ENCODE assay signal across 27 cellular contexts in the genomic region with DNA sequence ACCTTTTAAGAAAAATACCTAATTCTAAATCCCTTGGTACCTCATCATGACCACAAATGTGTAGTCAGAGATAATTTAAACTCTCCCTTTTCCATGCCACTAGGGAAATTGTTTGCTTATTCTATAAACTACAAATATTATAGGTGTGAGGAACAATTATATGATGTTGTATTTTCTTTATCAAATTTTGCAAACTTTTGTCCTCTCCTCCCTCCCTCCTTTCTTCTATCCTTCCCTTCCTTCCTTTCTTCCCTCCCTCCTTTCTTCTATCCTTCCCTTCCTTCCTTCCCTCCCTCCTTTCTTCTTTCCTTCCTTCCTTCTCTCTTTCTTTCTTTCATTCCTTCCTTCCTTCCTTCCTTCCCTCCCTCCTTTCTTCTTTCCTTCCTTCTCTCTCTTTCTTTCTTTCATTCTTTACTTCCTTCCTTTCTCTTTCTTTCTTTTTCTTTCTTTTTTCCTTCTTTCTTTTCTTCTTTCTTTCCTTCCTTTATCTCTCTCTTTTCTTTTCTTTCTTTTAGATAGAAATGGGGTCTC. TPM values are rescaled to one million over a fixed set of nuclear protein-coding genes. Genes with fewer than 3 reads are reported as not detected.
A peak's percentile ranks its signal among the peaks of the same experiment; 100 is the strongest.
DNase-seq lines count a peak whose midpoint lies in the region; ATAC-seq and TF ChIP-seq lines count a peak whose summit lies in the region.
"Had no signal": no experiment of that assay in that cellular context is flagged by ENCODE, and none has a peak within 500 bp of the region (broad histone marks: within the 10 kb centered on the region; RNA-seq: fewer than 3 reads in every experiment).

No MANE protein-coding gene starts in this region.

- no peaks in the 10 kb centered on the region for H3K27me3 ChIP-seq in endodermal cell (ENCODE audit: control insufficient read depth, insufficient read depth, low read length, poor library complexity, severe bottlenecking)
- H3K27me3 ChIP-seq: BE2C, BLaER1 had no signal

- no peaks in the 10 kb centered on the region for H3K36me3 Mint-ChIP-seq in activated T-helper 1 cell treated with anti-CD3 and anti-CD28 coated beads, Interleukin-12 subunit alpha, Interleukin-12 subunit beta, Interleukin-2, Interleukin-4 antibody, amounts not matched to agents 30 ng/mL and 10 ng/mL and 1 ng/mL, durations not matched to agents 14 hours and 24 hours and 36 hours (ENCODE audit: low read depth)
- peaks cover 13% of the 10 kb centered on the region for H3K36me3 Mint-ChIP-seq in dendritic cell treated with granulocyte-macrophage colony-stimulating factor and Interleukin-4, amounts not matched to agents 40 ng/mL and 50 ng/mL, for 4 days (ENCODE audit: low read depth)
- no peaks in the 10 kb centered on the region for H3K36me3 Mint-ChIP-seq in endodermal cell (ENCODE audit: low read depth)
- H3K36me3 Mint-ChIP-seq: CD14-positive monocyte; CD4-positive, alpha-beta memory T cell; CD4-positive, CD25-positive, alpha-beta regulatory T cell; CD8-positive, alpha-beta memory T cell had no signal

- no peaks in the 10 kb centered on the region for H3K9me3 Mint-ChIP-seq in activated T-helper 1 cell treated with anti-CD3 and anti-CD28 coated beads, Interleukin-12 subunit alpha, Interleukin-12 subunit beta, Interleukin-2, Interleukin-4 antibody, amounts not matched to agents 30 ng/mL and 10 ng/mL and 1 ng/mL, durations not matched to agents 14 hours and 24 hours and 36 hours
- peaks cover 15% of the 10 kb centered on the region for H3K9me3 Mint-ChIP-seq in dendritic cell treated with granulocyte-macrophage colony-stimulating factor and Interleukin-4, amounts not matched to agents 40 ng/mL and 50 ng/mL, for 4 days
- H3K9me3 Mint-ChIP-seq in endodermal cell = no peaks in the 10 kb centered on the region
- H3K9me3 Mint-ChIP-seq: CD4-positive, alpha-beta memory T cell had no signal

- no peaks in the 10 kb centered on the region for H3K36me3 ChIP-seq in endodermal cell (ENCODE audit: control insufficient read depth, insufficient read depth, low read length)
- H3K36me3 ChIP-seq: BE2C, BLaER1 had no signal

- no peak overlapping the region for H3K4me3 Mint-ChIP-seq in activated T-helper 1 cell treated with anti-CD3 and anti-CD28 coated beads, Interleukin-12 subunit alpha, Interleukin-12 subunit beta, Interleukin-2, Interleukin-4 antibody, amounts not matched to agents 30 ng/mL and 10 ng/mL and 1 ng/mL, durations not matched to agents 14 hours and 24 hours and 36 hours
- no peak overlapping the region for H3K4me3 Mint-ChIP-seq in dendritic cell treated with granulocyte-macrophage colony-stimulating factor and Interleukin-4, amounts not matched to agents 40 ng/mL and 50 ng/mL, for 4 days
- H3K4me3 Mint-ChIP-seq in endodermal cell = no peak overlapping the region
- H3K4me3 Mint-ChIP-seq: CD14-positive monocyte; CD4-positive, alpha-beta memory T cell; CD8-positive, alpha-beta memory T cell had no signal

- no peaks in the 10 kb centered on the region for H3K4me1 ChIP-seq in endodermal cell (ENCODE audit: control insufficient read depth, insufficient read depth, low read length)
- H3K4me1 ChIP-seq: BLaER1 had no signal

- no peak for TF ChIP-seq CTCF in endodermal cell (conservative IDR thresholded peaks at IDR 0.05)

- H3K27me3 Mint-ChIP-seq in activated T-helper 1 cell treated with anti-CD3 and anti-CD28 coated beads, Interleukin-12 subunit alpha, Interleukin-12 subunit beta, Interleukin-2, Interleukin-4 antibody, amounts not matched to agents 30 ng/mL and 10 ng/mL and 1 ng/mL, durations not matched to agents 14 hours and 24 hours and 36 hours (ENCODE audit: insufficient read depth) = peaks cover 3% of the 10 kb centered on the region
- H3K27me3 Mint-ChIP-seq in dendritic cell treated with granulocyte-macrophage colony-stimulating factor and Interleukin-4, amounts not matched to agents 40 ng/mL and 50 ng/mL, for 4 days = peaks cover 1% of the 10 kb centered on the region
- H3K27me3 Mint-ChIP-seq in endodermal cell (ENCODE audit: insufficient read depth) = peaks cover 2% of the 10 kb centered on the region

- H3K9ac ChIP-seq in endodermal cell (ENCODE audit: extremely low read depth, low read length, poor library complexity, severe bottlenecking) = no peak overlapping the region
- H3K9ac ChIP-seq: BLaER1 had no signal

- H3K27ac Mint-ChIP-seq in activated T-helper 1 cell treated with anti-CD3 and anti-CD28 coated beads, Interleukin-12 subunit alpha, Interleukin-12 subunit beta, Interleukin-2, Interleukin-4 antibody, amounts not matched to agents 30 ng/mL and 10 ng/mL and 1 ng/mL, durations not matched to agents 14 hours and 24 hours and 36 hours = peak overlapping the region; percentile 5
- H3K27ac Mint-ChIP-seq in dendritic cell treated with granulocyte-macrophage colony-stimulating factor and Interleukin-4, amounts not matched to agents 40 ng/mL and 50 ng/mL, for 4 days = peak overlapping the region; percentile 54
- H3K27ac Mint-ChIP-seq in endodermal cell = no peak overlapping the region
- H3K27ac Mint-ChIP-seq: CD4-positive, alpha-beta memory T cell; CD4-positive, CD25-positive, alpha-beta regulatory T cell; CD8-positive, alpha-beta memory T cell had no signal

- no peaks in the 10 kb centered on the region for H3K4me1 Mint-ChIP-seq in activated T-helper 1 cell treated with anti-CD3 and anti-CD28 coated beads, Interleukin-12 subunit alpha, Interleukin-12 subunit beta, Interleukin-2, Interleukin-4 antibody, amounts not matched to agents 30 ng/mL and 10 ng/mL and 1 ng/mL, durations not matched to agents 14 hours and 24 hours and 36 hours (ENCODE audit: low read depth)
- H3K4me1 Mint-ChIP-seq in dendritic cell treated with granulocyte-macrophage colony-stimulating factor and Interleukin-4, amounts not matched to agents 40 ng/mL and 50 ng/mL, for 4 days (ENCODE audit: low read depth) = peaks cover 20% of the 10 kb centered on the region
- H3K4me1 Mint-ChIP-seq in endodermal cell = no peaks in the 10 kb centered on the region
- H3K4me1 Mint-ChIP-seq: CD4-positive, alpha-beta memory T cell; CD4-positive, CD25-positive, alpha-beta regulatory T cell; CD8-positive, alpha-beta memory T cell had no signal

- no peak for DNase-seq in activated T-helper 1 cell treated with anti-CD3 and anti-CD28 coated beads, Interleukin-12 subunit alpha, Interleukin-12 subunit beta, Interleukin-2, Interleukin-4 antibody, amounts not matched to agents 30 ng/mL and 10 ng/mL and 1 ng/mL, durations not matched to agents 14 hours and 24 hours and 36 hours (ENCODE audit: low spot score)
- DNase-seq in endodermal cell (no peak), retina (no peak)
- DNase-seq: 8988T; ACHN; BE2C; C1 segment of cervical spinal cord; CD4-positive, alpha-beta memory T cell; CD4-positive, CD25-positive, alpha-beta regulatory T cell; CD8-positive, alpha-beta memory T cell; COR-L47; DMS 273 treated with DMSO at 0.1 percent for 48 hours; DMS153; DMS53; DMS79; DND-41; EL; GDM1 had no signal

- intact Hi-C loops in activated T-helper 1 cell treated with anti-CD3 and anti-CD28 coated beads, Interleukin-12 subunit alpha, Interleukin-12 subunit beta, Interleukin-2, Interleukin-4 antibody, amounts not matched to agents 30 ng/mL and 10 ng/mL and 1 ng/mL, durations not matched to agents 14 hours and 24 hours and 36 hours (cut with micrococcal nuclease) = no loop called here
- intact Hi-C loops in dendritic cell treated with granulocyte-macrophage colony-stimulating factor and Interleukin-4, amounts not matched to agents 40 ng/mL and 50 ng/mL, for 4 days (cut with micrococcal nuclease) = no loop called here

- no peak overlapping the region for H3K27ac ChIP-seq in endodermal cell (ENCODE audit: low read depth, low read length)
- H3K27ac ChIP-seq: BLaER1 had no signal

- no peaks in the 10 kb centered on the region for H3K9me3 ChIP-seq in endodermal cell (ENCODE audit: control insufficient read depth, low read length)
- H3K9me3 ChIP-seq: BE2C, BLaER1 had no signal

- ATAC-seq in HG03135 (IDR thresholded peaks at IDR 0.05; ENCODE audit: unreplicated experiment) = no peak
- ATAC-seq: GM12878 had no signal

- H3K4me3 ChIP-seq in endodermal cell (ENCODE audit: low read length) = no peak overlapping the region
- H3K4me3 ChIP-seq: BLaER1, GM12878 had no signal

RNA-seq across cellular contexts. Expression of a gene that starts 41.2 kb away (rescaled TPM):
- not detected in 2 replicates for total RNA-seq in activated T-helper 1 cell treated with anti-CD3 and anti-CD28 coated beads, Interleukin-12 subunit alpha, Interleukin-12 subunit beta, Interleukin-2, Interleukin-4 antibody, amounts not matched to agents 30 ng/mL and 10 ng/mL and 1 ng/mL, durations not matched to agents 14 hours and 24 hours and 36 hours
- not detected for total RNA-seq in endodermal cell
- polyA plus RNA-seq in endodermal cell (2013, experiment 1 of 2) = not detected
- polyA plus RNA-seq in endodermal cell (2013, experiment 2 of 2) = not detected
- total RNA-seq: A673; CD4-positive, alpha-beta memory T cell; CD4-positive, CD25-positive, alpha-beta regulatory T cell; CD8-positive, alpha-beta memory T cell; Daoy; G401; GM12878 had no signal
- polyA plus RNA-seq: AG04450; CD14-positive monocyte; CD4-positive, alpha-beta memory T cell; CD4-positive, CD25-positive, alpha-beta regulatory T cell; CD8-positive, alpha-beta memory T cell; GM12878 had no signal

RNA-seq across cellular contexts. Expression of a gene that starts 46.9 kb away (rescaled TPM):
- 9.4 and 10.3 TPM in 2 replicates for total RNA-seq in activated T-helper 1 cell treated with anti-CD3 and anti-CD28 coated beads, Interleukin-12 subunit alpha, Interleukin-12 subunit beta, Interleukin-2, Interleukin-4 antibody, amounts not matched to agents 30 ng/mL and 10 ng/mL and 1 ng/mL, durations not matched to agents 14 hours and 24 hours and 36 hours
- total RNA-seq in endodermal cell = 10 to 100 TPM; 58.3 to 85.0 TPM
- polyA plus RNA-seq in endodermal cell (2013, experiment 1 of 2) = 36.8 TPM
- polyA plus RNA-seq in endodermal cell (2013, experiment 2 of 2) = 38.9 TPM
